Comparison of ENCODE assay signal across 1 cellular context in genomic region chr1:16895602-16896315, GRCh38.
TF ChIP-seq lines count a peak whose summit lies in the region.
"Not testable (repeated sequence)": the region's sequence is repeated elsewhere in the genome, so short reads cannot be mapped to it uniquely, and the experiment has no call there.

TSS of gene RNU1-2 (plus strand) at chr1:16895980.

TF ChIP-seq in HepG2, 621 proteins besides CTCF, POLR2A, EP300 and RAD21 (continued from another document and continues in another):
- TF ChIP-seq NR2F2 (IDR thresholded peaks at IDR 0.05; ENCODE audit: borderline replicate concordance, low read depth), result peak; percentile 60
- 0 out of 2 replicates have a peak, but pooled peaks have one; percentile 43 for TF ChIP-seq ZNF543 (CRISPR knock-in tag; IDR thresholded peaks at IDR 0.05)
- TF ChIP-seq ZNF335 (CRISPR knock-in tag; IDR thresholded peaks at IDR 0.05), result 0 out of 2 replicates have a peak, but pooled peaks have one; percentile 23
- 0 out of 2 replicates have a peak, but pooled peaks have one; percentile 33 for TF ChIP-seq CBFB (CRISPR knock-in tag; IDR thresholded peaks at IDR 0.05)
- TF ChIP-seq RARA (CRISPR knock-in tag; IDR thresholded peaks at IDR 0.05), result 0 out of 2 replicates have a peak, but pooled peaks have one; percentile 25
- TF ChIP-seq HMG20A (CRISPR knock-in tag; IDR thresholded peaks at IDR 0.05; ENCODE audit: borderline replicate concordance), result peak; percentile 43; the same call in 1 of the 2 replicates
- peak; percentile 36; the same call in 1 of the 2 replicates for TF ChIP-seq GATAD2A (CRISPR knock-in tag; IDR thresholded peaks at IDR 0.05)
- TF ChIP-seq SNAPC4 (CRISPR knock-in tag; IDR thresholded peaks at IDR 0.05), result peak; percentile 100
- TF ChIP-seq BCL6 (CRISPR knock-in tag; IDR thresholded peaks at IDR 0.05), result peak; percentile 24; the same call in 1 of the 2 replicates
- peak; percentile 96 for TF ChIP-seq GATA4 (IDR thresholded peaks at IDR 0.05; ENCODE audit: borderline replicate concordance, low read depth)
- peak; percentile 81; the same call in 1 of the 2 replicates for TF ChIP-seq ZGPAT (CRISPR knock-in tag; IDR thresholded peaks at IDR 0.05)
- peak; percentile 36; the same call in 1 of the 2 replicates for TF ChIP-seq IKZF5 (CRISPR knock-in tag; IDR thresholded peaks at IDR 0.05)
- TF ChIP-seq POLR2AphosphoS5 (IDR thresholded peaks at IDR 0.05; ENCODE audit: low read depth, low read length), result peak; percentile 95
- TF ChIP-seq SNAPC2 (CRISPR knock-in tag; IDR thresholded peaks at IDR 0.05), result peak; percentile 100
- peak; percentile 18; the same call in 1 of the 2 replicates for TF ChIP-seq JUN (CRISPR knock-in tag; IDR thresholded peaks at IDR 0.05)
- peak; percentile 77 for TF ChIP-seq NFYB (CRISPR knock-in tag; IDR thresholded peaks at IDR 0.05)
- TF ChIP-seq ZNF503 (CRISPR knock-in tag; IDR thresholded peaks at IDR 0.05), result 0 out of 2 replicates have a peak, but pooled peaks have one; percentile 32
- TF ChIP-seq CBX1 (IDR thresholded peaks at IDR 0.05; ENCODE audit: low read depth), result peak; percentile 98
- TF ChIP-seq ZNF784 (CRISPR knock-in tag; IDR thresholded peaks at IDR 0.05; ENCODE audit: borderline replicate concordance), result 0 out of 2 replicates have a peak, but pooled peaks have one; percentile 58
- peak; percentile 64; the same call in 1 of the 2 replicates for TF ChIP-seq REPIN1 (CRISPR knock-in tag; IDR thresholded peaks at IDR 0.05; ENCODE audit: borderline replicate concordance, low read depth)
- TF ChIP-seq DMAP1 (CRISPR knock-in tag; IDR thresholded peaks at IDR 0.05), result peak; percentile 32; the same call in 1 of the 2 replicates
- TF ChIP-seq ZNF558 (CRISPR knock-in tag; IDR thresholded peaks at IDR 0.05; ENCODE audit: borderline replicate concordance), result 0 out of 2 replicates have a peak, but pooled peaks have one; percentile 46
- TF ChIP-seq HOXA5 (CRISPR knock-in tag; IDR thresholded peaks at IDR 0.05), result peak; percentile 44; the same call in 1 of the 2 replicates
- peak; percentile 80 for TF ChIP-seq CREM (IDR thresholded peaks at IDR 0.05)
- not testable (repeated sequence) for TF ChIP-seq CREM (CRISPR knock-in tag; IDR thresholded peaks at IDR 0.05); LCORL (IDR thresholded peaks at IDR 0.05)
- TF ChIP-seq PITX1 (CRISPR knock-in tag; IDR thresholded peaks at IDR 0.05), result peak; percentile 61; the same call in 1 of the 2 replicates
- TF ChIP-seq ZBTB10 (CRISPR knock-in tag; IDR thresholded peaks at IDR 0.05; ENCODE audit: borderline replicate concordance), result 0 out of 2 replicates have a peak, but pooled peaks have one; percentile 27
- peak; percentile 40; the same call in 1 of the 2 replicates for TF ChIP-seq ZBTB21 (CRISPR knock-in tag; IDR thresholded peaks at IDR 0.05)
- peak; percentile 34; the same call in 1 of the 2 replicates for TF ChIP-seq JUNB (CRISPR knock-in tag; IDR thresholded peaks at IDR 0.05; ENCODE audit: borderline replicate concordance)
- TF ChIP-seq ISL2 (CRISPR knock-in tag; IDR thresholded peaks at IDR 0.05), result peak; percentile 40; the same call in 1 of the 2 replicates
- peak; percentile 32; the same call in 1 of the 2 replicates for TF ChIP-seq ZNF362 (CRISPR knock-in tag; IDR thresholded peaks at IDR 0.05; ENCODE audit: borderline replicate concordance)
- peak; percentile 75 for TF ChIP-seq ATF2 (CRISPR knock-in tag; IDR thresholded peaks at IDR 0.05)
- 0 out of 2 replicates have a peak, but pooled peaks have one; percentile 21 for TF ChIP-seq LCORL (CRISPR knock-in tag; IDR thresholded peaks at IDR 0.05)
- peak; percentile 47; the same call in 1 of the 2 replicates for TF ChIP-seq ZNF687 (CRISPR knock-in tag; IDR thresholded peaks at IDR 0.05)
- TF ChIP-seq MEF2D (CRISPR knock-in tag; IDR thresholded peaks at IDR 0.05), result peak; percentile 39; the same call in 1 of the 2 replicates
- TF ChIP-seq ZNF747 (CRISPR knock-in tag; IDR thresholded peaks at IDR 0.05; ENCODE audit: borderline replicate concordance), result 0 out of 2 replicates have a peak, but pooled peaks have one; percentile 30
- peak; percentile 99 for TF ChIP-seq SNAPC5 (CRISPR knock-in tag; IDR thresholded peaks at IDR 0.05; ENCODE audit: borderline replicate concordance)
